8 cellular contexts compared by ENCODE assay signal in genomic region chr7:112510032-112510742, GRCh38. TPM values are rescaled to one million over a fixed set of nuclear protein-coding genes. Genes with fewer than 3 reads are reported as not detected.
DNase-seq lines count a peak whose midpoint lies in the region; ATAC-seq and TF ChIP-seq lines count a peak whose summit lies in the region.

No MANE protein-coding gene starts in this region.

- H4K20me1 ChIP-seq in SK-N-SH (ENCODE audit: insufficient read depth) = no peaks in the 10 kb centered on the region

- H3F3A ChIP-seq in SK-N-SH (replicated peaks; ENCODE audit: insufficient read depth) = peaks cover 9% of the 10 kb centered on the region

- TF ChIP-seq CTCF in GM13976 (IDR thresholded peaks at IDR 0.05; ENCODE audit: borderline replicate concordance, control extremely low read depth, extremely low read depth, insufficient read depth, missing control alignments) (no peak), SK-N-SH (IDR thresholded peaks at IDR 0.05) (no peak), A673 (conservative IDR thresholded peaks at IDR 0.05; ENCODE audit: low read depth, low read length) (no peak)

- POLR2A ChIA-PET in SK-N-SH (lab: Yijun Ruan, JAX) = no interaction called here
- POLR2A ChIA-PET in A673 (lab: Charles Lee; ENCODE audit: low non-redundant PET) = no interaction called here

- 65% methylated on average over 5 of the region's 5 CpGs for WGBS in SK-N-SH (ENCODE audit: low lambda C conversion rate)

- peak overlapping the region; percentile 69 for H3K4me2 ChIP-seq in SK-N-SH

- CTCF ChIA-PET in SK-N-SH (lab: Yijun Ruan, JAX) (interaction anchor here (0.8 to 2.1 kb wide), 6 partner anchors 10 to 747 kb away, joined by 3 to 9 read pairs (median 3); no protein-coding TSS in a partner anchor), A673 (lab: Charles Lee) (no interaction called here)

- in situ Hi-C loops in GM13976 (cut with MboI; ENCODE audit: low sequenced_read_pairs, unreplicated experiment) = no loop called here

- intact Hi-C loops in left colon (cut with DNase I, micrococcal nuclease) (no loop called here), A673 (cut with micrococcal nuclease; ENCODE audit: unreplicated experiment) (no loop called here)

- no peak for ATAC-seq in left colon
- ATAC-seq in HG03521 (IDR thresholded peaks at IDR 0.05; ENCODE audit: unreplicated experiment) = no peak

- H3K4me1 ChIP-seq in SK-N-SH (ENCODE audit: control insufficient read depth in 1 of 2, insufficient read depth in 2 of 2, low read depth in 1 of 2, low read length in 1 of 2) (peaks cover 6 to 9% of the 10 kb centered on the region in 2 experiments; a peak in 1 of 4 replicates), A673 (ENCODE audit: insufficient read depth, low read length, poor library complexity, severe bottlenecking) (no peaks in the 10 kb centered on the region)

- DNase-seq in GM13976 (ENCODE audit: low spot score) (peak; percentile 53), HCEC 1CT (peak; percentile 77), SK-N-SH (no peak), kidney tubule cell (ENCODE audit: low spot score) (peak; percentile 38), left colon (no peak), A673 (ENCODE audit: low spot score) (no peak)
- no peak for DNase-seq in stimulated activated CD4-positive, alpha-beta T cell treated with anti-CD3 and anti-CD28 coated beads, Interleukin-4, amount 100 ng/mL, for 4 hours

- peak overlapping the region; percentile 49 for H2AFZ ChIP-seq in SK-N-SH (ENCODE audit: low read depth)

- H3K9me3 ChIP-seq in SK-N-SH (no peaks in the 10 kb centered on the region), A673 (ENCODE audit: low read depth, low read length, poor library complexity, severe bottlenecking) (no peaks in the 10 kb centered on the region)

- H3K27ac ChIP-seq in SK-N-SH (ENCODE audit: low read depth in 2 of 2, low read length in 1 of 2) = peak overlapping the region in 1 of 2 experiments; percentile 43; a peak in 2 of 4 replicates
- H3K27ac ChIP-seq in A673 (ENCODE audit: low read depth, low read length, poor library complexity, severe bottlenecking) = no peak overlapping the region

- H3K27me3 ChIP-seq in SK-N-SH (ENCODE audit: insufficient read depth) (no peaks in the 10 kb centered on the region), A673 (replicated peaks; ENCODE audit: insufficient read depth, low read depth, low read length, poor library complexity) (peaks cover 8% of the 10 kb centered on the region)

- H3K79me2 ChIP-seq in SK-N-SH (ENCODE audit: insufficient read depth) = no peaks in the 10 kb centered on the region

- no peak overlapping the region for H3K9ac ChIP-seq in SK-N-SH

- no peak for TF ChIP-seq RAD21 in SK-N-SH (IDR thresholded peaks at IDR 0.05; ENCODE audit: low read length)

- H3K36me3 ChIP-seq in SK-N-SH (replicated peaks in 1 of 2; ENCODE audit: control insufficient read depth in 1 of 2, insufficient read depth in 2 of 2, low read length in 1 of 2) = no peaks in the 10 kb centered on the region
- H3K36me3 ChIP-seq in A673 (ENCODE audit: insufficient read depth, low read length, poor library complexity, severe bottlenecking) = no peaks in the 10 kb centered on the region

- H3K4me3 ChIP-seq in SK-N-SH (ENCODE audit: low read depth in 2 of 2, low read length in 1 of 2) = peak overlapping the region in 1 of 2 experiments; percentile 20; a peak in 1 of 4 replicates
- no peak overlapping the region for H3K4me3 ChIP-seq in A673 (ENCODE audit: low read depth, low read length, poor library complexity, severe bottlenecking)

- no peaks in the 10 kb centered on the region for H3K9me2 ChIP-seq in SK-N-SH

- TF ChIP-seq EP300 in SK-N-SH (IDR thresholded peaks at IDR 0.05; ENCODE audit: borderline replicate concordance in 1 of 2, low read depth in 1 of 2, low read length in 1 of 2) = peak in 1 of 2 experiments; percentile 68; a peak in 2 of 4 replicates

- BruUV-seq in A673 (replicated peaks; lab: Mats Ljungman, UMichigan) = no TSS peak

TF ChIP-seq in SK-N-SH, 30 proteins besides CTCF, POLR2A, EP300 and RAD21:
- TF ChIP-seq MAX (IDR thresholded peaks at IDR 0.05; ENCODE audit: low read depth) (peak; percentile 49; the same call in 1 of the 2 replicates), JUND (IDR thresholded peaks at IDR 0.05) (peak; percentile 39), MXI1 (IDR thresholded peaks at IDR 0.05; ENCODE audit: low read depth, low read length) (no peak), RXRA (IDR thresholded peaks at IDR 0.05; ENCODE audit: borderline replicate concordance, low read depth) (peak; percentile 30; the same call in 1 of the 2 replicates), TCF12 (IDR thresholded peaks at IDR 0.05) (peak; percentile 51), GABPA (IDR thresholded peaks at IDR 0.05; ENCODE audit: low read depth) (no peak), NFIC (IDR thresholded peaks at IDR 0.05; ENCODE audit: borderline replicate concordance) (peak; percentile 29; the same call in 1 of the 2 replicates), USF2 (IDR thresholded peaks at IDR 0.05; ENCODE audit: borderline replicate concordance, low read depth, low read length) (no peak), POLR2AphosphoS5 (IDR thresholded peaks at IDR 0.05; ENCODE audit: low read depth, low read length) (peak; percentile 37; the same call in 1 of the 2 replicates), FOSL2 (IDR thresholded peaks at IDR 0.05; ENCODE audit: borderline replicate concordance, low read depth) (peak; percentile 49; the same call in 1 of the 2 replicates), PBX3 (IDR thresholded peaks at IDR 0.05) (peak; percentile 30; the same call in 1 of the 2 replicates), TEAD4 (IDR thresholded peaks at IDR 0.05; ENCODE audit: borderline replicate concordance, insufficient read depth) (0 out of 2 replicates have a peak, but pooled peaks have one; percentile 19)

RNA-seq across cellular contexts. Expression of gene LSMEM1, which starts 29.4 kb away (rescaled TPM):
- 1.0 and 1.1 TPM in 2 replicates for polyA plus RNA-seq in SK-N-SH (2012; rRNA removed)
- polyA plus RNA-seq in SK-N-SH (2012; cell fraction: cytosol; rRNA removed) = 0.42 and 0.57 TPM in 2 replicates
- polyA plus RNA-seq in SK-N-SH (2012; cell fraction: nucleus; rRNA removed) = 2.0 and 6.1 TPM in 2 replicates
- total RNA-seq in left colon = 1 to 10 TPM; 2.3 to 3.1 TPM
- 3.3 and 4.4 TPM in 2 replicates for total RNA-seq in A673 (2021)

RNA-seq across cellular contexts. Expression of gene IFRD1, which starts 59.9 kb away (rescaled TPM):
- 31.0 and 39.7 TPM in 2 replicates for polyA plus RNA-seq in SK-N-SH (2012; rRNA removed)
- polyA plus RNA-seq in SK-N-SH (2012; cell fraction: cytosol; rRNA removed) = 33.1 and 38.6 TPM in 2 replicates
- 49.1 and 103 TPM in 2 replicates for polyA plus RNA-seq in SK-N-SH (2012; cell fraction: nucleus; rRNA removed)
- total RNA-seq in left colon (10 to 100 TPM; 32.9 to 60.6 TPM), A673 (2021) (76.9 and 79.9 TPM in 2 replicates)

Comparison
In these comparisons a context has a peak if more than half of its experiments do, and no peak if none do; other contexts are left out.
1. DNase-seq: peak in GM13976 (single experiment), HCEC 1CT (single experiment) and kidney tubule cell (single experiment); none in SK-N-SH (single experiment), left colon (0 of 2), A673 (single experiment) and stimulated activated CD4-positive, alpha-beta T cell treated with anti-CD3 and anti-CD28 coated beads, Interleukin-4, amount 100 ng/mL, for 4 hours (0 of 2).